15 cellular contexts compared by ENCODE assay signal in the genomic region with DNA sequence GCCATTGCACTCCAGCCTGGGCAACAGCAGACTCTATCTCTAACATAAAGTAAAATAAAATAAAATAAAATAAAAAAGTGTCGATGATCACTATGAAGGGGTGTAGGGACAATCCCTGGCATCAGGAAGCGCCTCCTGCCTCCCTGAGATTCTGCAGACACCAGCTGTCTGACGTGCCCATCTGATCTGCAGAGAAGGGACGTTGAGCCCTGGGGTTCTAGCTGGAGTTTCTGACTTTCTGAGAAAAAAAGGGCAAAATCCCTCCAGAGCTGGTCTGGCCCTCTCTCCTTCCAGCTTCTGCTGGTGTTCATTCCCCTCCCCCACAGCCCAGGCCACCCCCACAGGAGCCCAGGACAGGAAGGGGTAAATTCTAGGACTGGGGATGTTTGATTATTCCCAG. TPM values are rescaled to one million over a fixed set of nuclear protein-coding genes. Genes with fewer than 3 reads are reported as not detected.
DNase-seq lines count a peak whose midpoint lies in the region; ATAC-seq and TF ChIP-seq lines count a peak whose summit lies in the region.
"Had no signal": no experiment of that assay in that cellular context is flagged by ENCODE, and none has a peak within 500 bp of the region (broad histone marks: within the 10 kb centered on the region; RNA-seq: fewer than 3 reads in every experiment).

No MANE protein-coding gene starts in this region.

- no peak overlapping the region for H2AFZ ChIP-seq in mammary epithelial cell (ENCODE audit: low read depth, low read length)

- peaks cover 24 to 69% (median 40%) of the 10 kb centered on the region in 4 donors for H3K4me1 Mint-ChIP-seq in CD4-positive, alpha-beta memory T cell

- no peak for TF ChIP-seq POLR2A in Peyer's patch (IDR thresholded peaks at IDR 0.05)
- no peak for TF ChIP-seq POLR2A in gastroesophageal sphincter (IDR thresholded peaks at IDR 0.05)

- WGBS in gastroesophageal sphincter (ENCODE audit: low coverage in 1 of 2), 2 donors, result 28 to 34% methylated on average over 3 to 4 of the region's 4 CpGs
- 91% methylated on average over 4 of the region's 4 CpGs for WGBS in mammary epithelial cell (ENCODE audit: low coverage, missing lambda C conversion rate)

- in situ Hi-C loops in mammary epithelial cell (cut with MboI; ENCODE audit: low sequenced_read_pairs in 2 of 2), result no loop called here

- no peaks in the 10 kb centered on the region for H3K27me3 ChIP-seq in CD4-positive, alpha-beta memory T cell (ENCODE audit: insufficient read depth, low read length)
- H3K27me3 ChIP-seq in Peyer's patch (no peaks in the 10 kb centered on the region), gastroesophageal sphincter (no peaks in the 10 kb centered on the region), skeletal muscle tissue (ENCODE audit: control insufficient read depth in 3 of 3, insufficient read depth in 3 of 3, low read length in 3 of 3) (no peaks in the 10 kb centered on the region), mammary epithelial cell (ENCODE audit: insufficient read depth, low read length) (no peaks in the 10 kb centered on the region)

- no peak overlapping the region for H3K4me3 ChIP-seq in CD4-positive, alpha-beta memory T cell (ENCODE audit: low read length in 2 of 2)
- H3K4me3 ChIP-seq in Peyer's patch (no peak overlapping the region), gastroesophageal sphincter (no peak overlapping the region), skeletal muscle tissue (ENCODE audit: low read length in 3 of 3) (no peak overlapping the region), mammary epithelial cell (replicated peaks in 1 of 3; ENCODE audit: insufficient read depth in 1 of 3, low read depth in 2 of 3, low read length in 3 of 3) (no peak overlapping the region)
- H3K4me3 ChIP-seq: mucosa of descending colon had no signal

- H3K4me2 ChIP-seq in mammary epithelial cell (ENCODE audit: insufficient read depth, low read depth, low read length), result no peak overlapping the region

- no peak for ATAC-seq in gastroesophageal sphincter
- ATAC-seq in HG03139 (IDR thresholded peaks at IDR 0.05; ENCODE audit: unreplicated experiment), result no peak
- ATAC-seq: activated T-cell treated with anti-CD3 and anti-CD28 coated beads, Interleukin-2, amount 50 U/mL, for 72 hours; esophagus mucosa; mucosa of descending colon had no signal

- H3K9me3 ChIP-seq in CD4-positive, alpha-beta memory T cell (ENCODE audit: control insufficient read depth in 1 of 2, low read length in 2 of 2), result no peaks in the 10 kb centered on the region
- H3K9me3 ChIP-seq in Peyer's patch (no peaks in the 10 kb centered on the region), gastroesophageal sphincter (no peaks in the 10 kb centered on the region), skeletal muscle tissue (ENCODE audit: control insufficient read depth in 3 of 3, low read length in 3 of 3) (no peaks in the 10 kb centered on the region), mammary epithelial cell (replicated peaks; ENCODE audit: insufficient read depth, low read length) (no peaks in the 10 kb centered on the region)
- H3K9me3 ChIP-seq: mucosa of descending colon had no signal

- DNase-seq in CD4-positive, alpha-beta memory T cell, result no peak
- DNase-seq in Peyer's patch (no peak), mammary epithelial cell (no peak), HuH-7 (ENCODE audit: low spot score) (no peak)
- DNase-seq: activated T-cell treated with anti-CD3 and anti-CD28 coated beads, Interleukin-2, amount 50 U/mL, for 72 hours; DND-41; Kasumi-1; kidney; mucosa of descending colon; NCI-H1436; T-helper 2 cell had no signal

- H3K27me3 Mint-ChIP-seq in CD4-positive, alpha-beta memory T cell, result peaks cover 0 to 4% of the 10 kb centered on the region in 2 donors

- H3K9me3 Mint-ChIP-seq in CD4-positive, alpha-beta memory T cell, result peaks cover 0 to 4% (median 0%) of the 10 kb centered on the region in 8 donors
- H3K9me3 Mint-ChIP-seq: activated T-cell treated with anti-CD3 and anti-CD28 coated beads, Interleukin-2, amount 50 U/mL, for 72 hours had no signal

- CTCF ChIA-PET in CD4-positive, alpha-beta memory T cell (lab: Charles Lee; ENCODE audit: partially characterized antibody), result interaction anchor here (11.4 kb wide), 1 partner anchor 19 kb away, joined by 213 read pairs; no protein-coding TSS in a partner anchor
- CTCF ChIA-PET in mammary epithelial cell (lab: Charles Lee; ENCODE audit: low non-redundant PET), result no interaction called here

- POLR2A ChIA-PET in CD4-positive, alpha-beta memory T cell (lab: Charles Lee; ENCODE audit: partially characterized antibody), result interaction anchor here (1.3 to 11.4 kb wide), 4 partner anchors 12 to 26 kb away, joined by 5 to 585 read pairs (median 101); no protein-coding TSS in a partner anchor

- BruUV-seq in mammary epithelial cell (replicated peaks; lab: Mats Ljungman, UMichigan), result no TSS peak

- no peak for TF ChIP-seq EP300 in gastroesophageal sphincter (IDR thresholded peaks at IDR 0.05)

- H3K27ac Mint-ChIP-seq in CD4-positive, alpha-beta memory T cell, result peak overlapping the region in 5 of 7 donors; percentile 90 to 100 (median 98)

- TF ChIP-seq CTCF in Peyer's patch (IDR thresholded peaks at IDR 0.05) (no peak), gastroesophageal sphincter (IDR thresholded peaks at IDR 0.05) (no peak), mammary epithelial cell (conservative IDR thresholded peaks at IDR 0.05 in 1 of 2, IDR thresholded peaks at IDR 0.05 in 1 of 2; ENCODE audit: extremely low read depth in 1 of 2, insufficient read depth in 1 of 2, low read depth in 1 of 2, low read length in 2 of 2) (no peak)

- peaks cover 13% of the 10 kb centered on the region for H3K79me2 ChIP-seq in mammary epithelial cell (ENCODE audit: insufficient read depth, low read length)

- H3K4me1 ChIP-seq in CD4-positive, alpha-beta memory T cell (ENCODE audit: insufficient read depth, low read length), result peaks cover 53% of the 10 kb centered on the region
- peaks cover 0 to 52% (median 30%) of the 10 kb centered on the region in 4 donors for H3K4me1 ChIP-seq in Peyer's patch
- peaks cover 0 to 84% (median 33%) of the 10 kb centered on the region in 3 donors for H3K4me1 ChIP-seq in gastroesophageal sphincter
- peaks cover 33 to 50% (median 34%) of the 10 kb centered on the region in 3 donors for H3K4me1 ChIP-seq in skeletal muscle tissue (ENCODE audit: control insufficient read depth in 3 of 3, insufficient read depth in 3 of 3, low read length in 3 of 3)
- H3K4me1 ChIP-seq in mammary epithelial cell (ENCODE audit: insufficient read depth, low read length), result peaks cover 26% of the 10 kb centered on the region

- H3K9ac ChIP-seq in skeletal muscle tissue (ENCODE audit: low read depth in 1 of 3, low read length in 3 of 3) (no peak overlapping the region), mammary epithelial cell (ENCODE audit: insufficient read depth, low read length) (no peak overlapping the region)

- H4K20me1 ChIP-seq in mammary epithelial cell (ENCODE audit: insufficient read depth, low read length), result no peaks in the 10 kb centered on the region

- peaks cover 5 to 24% of the 10 kb centered on the region in 2 donors for H3K36me3 Mint-ChIP-seq in CD4-positive, alpha-beta memory T cell

- no peaks in the 10 kb centered on the region for H3K36me3 ChIP-seq in CD4-positive, alpha-beta memory T cell (ENCODE audit: insufficient read depth, low read length)
- H3K36me3 ChIP-seq in Peyer's patch (no peaks in the 10 kb centered on the region), gastroesophageal sphincter (no peaks in the 10 kb centered on the region), skeletal muscle tissue (ENCODE audit: control insufficient read depth in 3 of 3, insufficient read depth in 3 of 3, low read length in 3 of 3) (no peaks in the 10 kb centered on the region), mammary epithelial cell (ENCODE audit: insufficient read depth, low read length) (no peaks in the 10 kb centered on the region)

- intact Hi-C loops in CD4-positive, alpha-beta memory T cell (cut with micrococcal nuclease), result no loop called here
- intact Hi-C loops in mammary epithelial cell (cut with micrococcal nuclease), result no loop called here

- dilution Hi-C loops in mammary epithelial cell (cut with HindIII; ENCODE audit: low sequenced_read_pairs), result no loop called here

- H3K4me3 Mint-ChIP-seq in CD4-positive, alpha-beta memory T cell, result peak overlapping the region in 2 of 8 donors; percentile 26 to 57

- no peak overlapping the region for H3K27ac ChIP-seq in CD4-positive, alpha-beta memory T cell (ENCODE audit: low read depth, low read length)
- peak overlapping the region; percentile 18 to 98 (median 92) for H3K27ac ChIP-seq in Peyer's patch
- peak overlapping the region in 3 of 4 donors; percentile 87 to 91 (median 89) for H3K27ac ChIP-seq in gastroesophageal sphincter
- peak overlapping the region; percentile 93 for H3K27ac ChIP-seq in skeletal muscle tissue (ENCODE audit: low read depth, low read length)
- H3K27ac ChIP-seq in mammary epithelial cell (ENCODE audit: insufficient read depth, low read depth, low read length), result no peak overlapping the region

RNA-seq across cellular contexts. Expression of gene ADGRE5, which starts 2.4 kb away (rescaled TPM):
- 100 to 1,000 TPM; 170 to 173 TPM for total RNA-seq in CD4-positive, alpha-beta memory T cell
- 100 to 1,000 TPM; 211 to 275 TPM for polyA plus RNA-seq in CD4-positive, alpha-beta memory T cell
- total RNA-seq in Peyer's patch, result 100 to 1,000 TPM in 2 of 4 donors, 10 to 100 TPM in 2; 70.6 to 159 (median 110) TPM
- total RNA-seq in gastroesophageal sphincter, result 10 to 100 TPM; 47.7 to 86.7 (median 66.1) TPM
- 32.4 TPM for total RNA-seq in skeletal muscle tissue
- total RNA-seq in mammary epithelial cell, result 10 to 100 TPM; 19.3 to 35.4 TPM
- 17.5 TPM for polyA plus RNA-seq in mammary epithelial cell
- 26.7 TPM for polyA minus RNA-seq in mammary epithelial cell

RNA-seq across cellular contexts. Expression of gene DDX39A, which starts 40.3 kb away (rescaled TPM):
- total RNA-seq in CD4-positive, alpha-beta memory T cell, result 100 to 1,000 TPM; 148 TPM
- polyA plus RNA-seq in CD4-positive, alpha-beta memory T cell, result 100 to 1,000 TPM in 1 of 2 donors, 10 to 100 TPM in 1; 95.0 to 145 TPM
- total RNA-seq in Peyer's patch (100 to 1,000 TPM in 3 of 4 donors, 10 to 100 TPM in 1; 52.5 to 283 (median 115) TPM), gastroesophageal sphincter (10 to 100 TPM; 31.4 to 55.5 (median 43.4) TPM), skeletal muscle tissue (24.5 TPM), mammary epithelial cell (10 to 100 TPM; 34.0 to 74.4 TPM)
- polyA plus RNA-seq in mammary epithelial cell, result 108 TPM
- polyA minus RNA-seq in mammary epithelial cell, result 67.1 TPM

RNA-seq across cellular contexts. Expression of gene PKN1, which starts 54.2 kb away (rescaled TPM):
- total RNA-seq in CD4-positive, alpha-beta memory T cell, result 100 to 1,000 TPM; 189 to 205 TPM
- 10 to 100 TPM; 41.5 to 87.6 TPM for polyA plus RNA-seq in CD4-positive, alpha-beta memory T cell
- total RNA-seq in Peyer's patch (100 to 1,000 TPM in 1 of 4 donors, 10 to 100 TPM in 3; 13.1 to 140 (median 28.2) TPM), gastroesophageal sphincter (100 to 1,000 TPM in 3 of 4 donors, 10 to 100 TPM in 1; 98.2 to 286 (median 139) TPM), skeletal muscle tissue (57.9 TPM), mammary epithelial cell (10 to 100 TPM; 26.3 to 43.3 TPM)
- 8.3 TPM for polyA plus RNA-seq in mammary epithelial cell
- 14.9 TPM for polyA minus RNA-seq in mammary epithelial cell

Comparison
In these comparisons a context has a peak if more than half of its experiments do, and no peak if none do; other contexts are left out.
1. H3K27ac ChIP-seq: peak in Peyer's patch (4 of 4), gastroesophageal sphincter (3 of 4) and skeletal muscle tissue (single experiment); none in CD4-positive, alpha-beta memory T cell (single experiment) and mammary epithelial cell (single experiment).